25 cellular contexts compared by ENCODE assay signal in genomic region chr11:10679644-10680043, GRCh38. TPM values are rescaled to one million over a fixed set of nuclear protein-coding genes. Genes with fewer than 3 reads are reported as not detected.
"Had no signal": no experiment of that assay in that cellular context is flagged by ENCODE, and none has a peak within 500 bp of the region (broad histone marks: within the 10 kb centered on the region; RNA-seq: fewer than 3 reads in every experiment).

No MANE protein-coding gene starts in this region.

- H2AFZ ChIP-seq: hepatocyte, neural progenitor cell, parathyroid adenoma had no signal

- H3K79me2 ChIP-seq: hepatocyte, parathyroid adenoma had no signal

- H3K27me3 ChIP-seq: heart left ventricle, neural progenitor cell, right lobe of liver, testis, transverse colon, vagina had no signal

- H3K4me3 Mint-ChIP-seq: effector memory CD8-positive, alpha-beta T cell; naive thymus-derived CD4-positive, alpha-beta T cell; nephron; neural progenitor cell; stimulated activated effector memory CD8-positive, alpha-beta T cell treated with anti-CD3 and anti-CD28 coated beads, Interleukin-12 subunit alpha, Interleukin-12 subunit beta, amount 100 ng/mL, for 72 hours had no signal

- ATAC-seq: effector memory CD8-positive, alpha-beta T cell; heart left ventricle; left cardiac atrium; left lung; naive thymus-derived CD4-positive, alpha-beta T cell; right lobe of liver; stimulated activated effector memory CD8-positive, alpha-beta T cell treated with anti-CD3 and anti-CD28 coated beads, Interleukin-12 subunit alpha, Interleukin-12 subunit beta, amount 100 ng/mL, for 72 hours had no signal

- H3K9ac ChIP-seq: neural progenitor cell, parathyroid adenoma had no signal

- H3K9me3 ChIP-seq: heart left ventricle, left lung, right lobe of liver, testis, transverse colon, vagina had no signal

- H3K36me3 Mint-ChIP-seq: naive thymus-derived CD4-positive, alpha-beta T cell; neural progenitor cell; stimulated activated effector memory CD8-positive, alpha-beta T cell treated with anti-CD3 and anti-CD28 coated beads, Interleukin-12 subunit alpha, Interleukin-12 subunit beta, amount 100 ng/mL, for 72 hours had no signal

- H3K4me1 ChIP-seq: neural progenitor cell, parathyroid adenoma, right lobe of liver had no signal

- H3K4me3 ChIP-seq: heart left ventricle, hepatocyte, left lung, neural progenitor cell, right lobe of liver, smooth muscle cell, testis, transverse colon, vagina had no signal

- DNase-seq: cortex of kidney; effector memory CD8-positive, alpha-beta T cell; erythroblast; heart left ventricle; left cardiac atrium; left lung; mesendoderm; midbrain; naive thymus-derived CD4-positive, alpha-beta T cell; right lobe of liver; stimulated activated CD4-positive, alpha-beta T cell treated with anti-CD3 and anti-CD28 coated beads, Interleukin-12 subunit alpha, Interleukin-12 subunit beta, amount 100 ng/mL, for 4 hours; stimulated activated CD4-positive, alpha-beta T cell treated with anti-CD3 and anti-CD28 coated beads, Interleukin-2, amount 100 ng/mL, for 24 hours; stimulated activated CD4-positive, alpha-beta T cell treated with anti-CD3 and anti-CD28 coated beads, Interleukin-4, amount 100 ng/mL, for 24 hours; stimulated activated naive CD4-positive, alpha-beta T cell treated with Interleukin-2 at 50 U/mL for 16 hours; substantia nigra; testis; transverse colon had no signal

- H3K4me1 Mint-ChIP-seq: nephron; stimulated activated effector memory CD8-positive, alpha-beta T cell treated with anti-CD3 and anti-CD28 coated beads, Interleukin-12 subunit alpha, Interleukin-12 subunit beta, amount 100 ng/mL, for 72 hours had no signal

- H3K36me3 ChIP-seq: heart left ventricle, left lung, neural progenitor cell, right lobe of liver, transverse colon, vagina had no signal

- H3K4me2 ChIP-seq: hepatocyte, neural progenitor cell, smooth muscle cell had no signal

- H3K27ac ChIP-seq: hepatocyte, left lung, neural progenitor cell, parathyroid adenoma, right lobe of liver, testis had no signal

- H3K27ac Mint-ChIP-seq: effector memory CD8-positive, alpha-beta T cell; naive thymus-derived CD4-positive, alpha-beta T cell; nephron; neural progenitor cell; progenitor cell of endocrine pancreas; stimulated activated effector memory CD8-positive, alpha-beta T cell treated with anti-CD3 and anti-CD28 coated beads, Interleukin-12 subunit alpha, Interleukin-12 subunit beta, amount 100 ng/mL, for 72 hours had no signal

- H3K9me3 Mint-ChIP-seq: effector memory CD8-positive, alpha-beta T cell; naive thymus-derived CD4-positive, alpha-beta T cell; nephron; neural progenitor cell; stimulated activated effector memory CD8-positive, alpha-beta T cell treated with anti-CD3 and anti-CD28 coated beads, Interleukin-12 subunit alpha, Interleukin-12 subunit beta, amount 100 ng/mL, for 72 hours had no signal

RNA-seq across cellular contexts. Expression of gene IRAG1, which starts 13.9 kb away (rescaled TPM):
- polyA plus RNA-seq: naive thymus-derived CD4-positive, alpha-beta T cell had no signal
